ENCODE assay signal across 10 cellular contexts in genomic region chr19:18606281-18607221, GRCh38. TPM values are rescaled to one million over a fixed set of nuclear protein-coding genes. Genes with fewer than 3 reads are reported as not detected.
DNase-seq lines count a peak whose midpoint lies in the region; ATAC-seq and TF ChIP-seq lines count a peak whose summit lies in the region.
"Had no signal": no experiment of that assay in that cellular context is flagged by ENCODE, and none has a peak within 500 bp of the region (broad histone marks: within the 10 kb centered on the region; RNA-seq: fewer than 3 reads in every experiment).

TSS of gene CRLF1 (minus strand) at chr19:18606799. CDS start at chr19:18606656, 143 bp downstream.

- TF ChIP-seq CTCF in Calu3 (IDR thresholded peaks at IDR 0.05; ENCODE audit: unreplicated experiment) (no peak), WI38 (IDR thresholded peaks at IDR 0.05; ENCODE audit: low read depth, low read length) (no peak), heart left ventricle (IDR thresholded peaks at IDR 0.05) (no peak), gastrocnemius medialis (IDR thresholded peaks at IDR 0.05 in 4 of 5, conservative IDR thresholded peaks at IDR 0.05 in 1 of 5) (no peak)

- H3K27me3 ChIP-seq in heart left ventricle (peaks cover 41 to 95% (median 82%) of the 10 kb centered on the region in 9 donors), gastrocnemius medialis (peaks cover 65 to 68% (median 65%) of the 10 kb centered on the region in 3 donors)

- no TSS peak for BruUV-seq in Calu3 (replicated peaks; lab: Mats Ljungman, UMichigan)

- H3K27ac ChIP-seq in heart left ventricle: peak within 1 kb of the TSS in 2 of 12 donors; percentile 7 to 13
- H3K27ac ChIP-seq in gastrocnemius medialis: peak within 1 kb of the TSS in 3 of 4 donors; percentile 11 to 30 (median 18)

- CTCF ChIA-PET in Calu3 (lab: Charles Lee): no interaction called here
- CTCF ChIA-PET in activated CD8-positive, alpha-beta T cell treated with anti-CD3 and anti-CD28 coated beads, Interleukin-2, amount 10 ng/mL, durations not matched to agents 7 days and 5 days (lab: Charles Lee): no interaction called here

- H3K4me3 ChIP-seq in WI38 (ENCODE audit: low read depth, low read length) (0 out of 2 replicates have a peak within 1 kb of the TSS, but pooled peaks have one; percentile 20), heart left ventricle (peak within 1 kb of the TSS in 10 of 12 donors; percentile 7 to 51 (median 40)), gastrocnemius medialis (peak within 1 kb of the TSS; percentile 28 to 49 (median 42))

- POLR2A ChIA-PET in activated CD8-positive, alpha-beta T cell treated with anti-CD3 and anti-CD28 coated beads, Interleukin-2, amount 10 ng/mL, durations not matched to agents 7 days and 5 days (lab: Charles Lee): no interaction called here

- no peak for DNase-seq in Calu3
- DNase-seq in heart left ventricle: no peak
- peak in 1 of 2 donors; percentile 43 for DNase-seq in gastrocnemius medialis
- DNase-seq in activated CD8-positive, alpha-beta T cell treated with anti-CD3 and anti-CD28 coated beads, Interleukin-2, amount 10 ng/mL, durations not matched to agents 7 days and 5 days: no peak
- no peak for DNase-seq in DMS79 treated with DMSO at 0.1 percent for 48 hours (lab: John Stamatoyannopoulos, UW)
- DNase-seq: activated naive CD8-positive, alpha-beta T cell treated with anti-CD3 and anti-CD28 coated beads, Interleukin-2, amount 50 U/mL, for 24 hours; NCI-H2171 had no signal

- H3K27ac Mint-ChIP-seq in Calu3 (ENCODE audit: unreplicated experiment): no peak within 1 kb of the TSS
- no peak within 1 kb of the TSS for H3K27ac Mint-ChIP-seq in activated CD8-positive, alpha-beta T cell treated with anti-CD3 and anti-CD28 coated beads, Interleukin-2, amount 10 ng/mL, durations not matched to agents 7 days and 5 days
- H3K27ac Mint-ChIP-seq: activated naive CD8-positive, alpha-beta T cell treated with anti-CD3 and anti-CD28 coated beads, Interleukin-2, amount 50 U/mL, for 24 hours had no signal

- WGBS in heart left ventricle, 4 donors: 1 to 3% (median 2%) methylated on average over 11 to 108 of the region's 116 CpGs

- ATAC-seq in heart left ventricle: peak in 1 of 4 donors; percentile 11
- ATAC-seq in gastrocnemius medialis: peak; percentile 27 to 45
- ATAC-seq in activated CD8-positive, alpha-beta T cell treated with anti-CD3 and anti-CD28 coated beads, Interleukin-2, amount 10 ng/mL, durations not matched to agents 7 days and 5 days: no peak
- ATAC-seq in HG03108 (IDR thresholded peaks at IDR 0.05; ENCODE audit: unreplicated experiment): no peak
- no peak for ATAC-seq in HG02852 (IDR thresholded peaks at IDR 0.05; ENCODE audit: unreplicated experiment)
- ATAC-seq: activated naive CD8-positive, alpha-beta T cell treated with anti-CD3 and anti-CD28 coated beads, Interleukin-2, amount 50 U/mL, for 24 hours had no signal

- H3K9me3 ChIP-seq in heart left ventricle (no peaks in the 10 kb centered on the region), gastrocnemius medialis (no peaks in the 10 kb centered on the region)

- no peak for TF ChIP-seq POLR2A in heart left ventricle (IDR thresholded peaks at IDR 0.05)
- no peak for TF ChIP-seq POLR2A in gastrocnemius medialis (IDR thresholded peaks at IDR 0.05)

- H3K4me1 ChIP-seq in heart left ventricle (peaks cover 0 to 56% (median 25%) of the 10 kb centered on the region in 12 donors), gastrocnemius medialis (peaks cover 5 to 22% of the 10 kb centered on the region in 2 donors)

- intact Hi-C loops in Calu3 (cut with micrococcal nuclease; ENCODE audit: unreplicated experiment) (no loop called here), heart left ventricle (cut with DNase I) (no loop called here), gastrocnemius medialis (cut with DNase I; ENCODE audit: low total_unique reads) (no loop called here)

- H3K27me3 Mint-ChIP-seq in Calu3 (ENCODE audit: unreplicated experiment): peaks cover 73% of the 10 kb centered on the region
- peaks cover 72% of the 10 kb centered on the region for H3K27me3 Mint-ChIP-seq in activated CD8-positive, alpha-beta T cell treated with anti-CD3 and anti-CD28 coated beads, Interleukin-2, amount 10 ng/mL, durations not matched to agents 7 days and 5 days (ENCODE audit: low read depth)

- in situ Hi-C loops in gastrocnemius medialis (cut with MboI; ENCODE audit: low sequenced_read_pairs in 4 of 4): no loop called here

- H3K36me3 ChIP-seq in heart left ventricle (no peaks in the 10 kb centered on the region), gastrocnemius medialis (no peaks in the 10 kb centered on the region)

- H3K4me3 Mint-ChIP-seq in Calu3 (ENCODE audit: low read depth, unreplicated experiment): peak within 1 kb of the TSS; percentile 53
- no peak within 1 kb of the TSS for H3K4me3 Mint-ChIP-seq in activated CD8-positive, alpha-beta T cell treated with anti-CD3 and anti-CD28 coated beads, Interleukin-2, amount 10 ng/mL, durations not matched to agents 7 days and 5 days

- H3K36me3 Mint-ChIP-seq in Calu3 (ENCODE audit: insufficient read depth, unreplicated experiment): peaks cover 3% of the 10 kb centered on the region
- H3K36me3 Mint-ChIP-seq in activated CD8-positive, alpha-beta T cell treated with anti-CD3 and anti-CD28 coated beads, Interleukin-2, amount 10 ng/mL, durations not matched to agents 7 days and 5 days (ENCODE audit: low read depth): no peaks in the 10 kb centered on the region

- peaks cover 7% of the 10 kb centered on the region for H3K4me1 Mint-ChIP-seq in Calu3 (ENCODE audit: low read depth, unreplicated experiment)
- H3K4me1 Mint-ChIP-seq in activated CD8-positive, alpha-beta T cell treated with anti-CD3 and anti-CD28 coated beads, Interleukin-2, amount 10 ng/mL, durations not matched to agents 7 days and 5 days (ENCODE audit: low read depth): peaks cover 12% of the 10 kb centered on the region

- H3K9me3 Mint-ChIP-seq in Calu3 (ENCODE audit: low read depth, unreplicated experiment): no peaks in the 10 kb centered on the region
- H3K9me3 Mint-ChIP-seq in activated CD8-positive, alpha-beta T cell treated with anti-CD3 and anti-CD28 coated beads, Interleukin-2, amount 10 ng/mL, durations not matched to agents 7 days and 5 days (ENCODE audit: insufficient read depth): no peaks in the 10 kb centered on the region
- H3K9me3 Mint-ChIP-seq: activated naive CD8-positive, alpha-beta T cell treated with anti-CD3 and anti-CD28 coated beads, Interleukin-2, amount 50 U/mL, for 24 hours had no signal

RNA-seq across cellular contexts. Expression of gene CRLF1, which starts in this region (rescaled TPM):
- 1.1 TPM in 1 of 2 replicates, not detected in the other for total RNA-seq in Calu3 (2022)
- 10 to 100 TPM in 4 of 9 donors, 1 to 10 TPM in 5; 2.8 to 60.5 (median 9.9) TPM for total RNA-seq in heart left ventricle
- 10 to 100 TPM; 50.2 to 64.0 TPM for polyA plus RNA-seq in heart left ventricle
- 10 to 100 TPM; 14.9 to 61.6 (median 35.3) TPM for total RNA-seq in gastrocnemius medialis
- total RNA-seq in activated CD8-positive, alpha-beta T cell treated with anti-CD3 and anti-CD28 coated beads, Interleukin-2, amount 10 ng/mL, durations not matched to agents 7 days and 5 days: not detected

Comparison
In these comparisons a context has a peak if more than half of its experiments do, and no peak if none do; other contexts are left out.
1. ATAC-seq: peak in gastrocnemius medialis (2 of 2); none in activated CD8-positive, alpha-beta T cell treated with anti-CD3 and anti-CD28 coated beads, Interleukin-2, amount 10 ng/mL, durations not matched to agents 7 days and 5 days (single experiment), HG03108 (single experiment) and HG02852 (single experiment).
2. Peak in every context shown above with its lines, with median percentiles within 50 percentile points of each other: H3K4me3 ChIP-seq.